1 cellular context compared by ENCODE assay signal in genomic region chr19:55491546-55492360, GRCh38.
TF ChIP-seq lines count a peak whose summit lies in the region.

No MANE protein-coding gene starts in this region.

TF ChIP-seq in GM23338, 12 proteins besides CTCF, POLR2A, EP300 and RAD21 (continued from another document):
- TF ChIP-seq ZNF462 (CRISPR knock-in tag; IDR thresholded peaks at IDR 0.05) (no peak), JUNB (IDR thresholded peaks at IDR 0.05; ENCODE audit: unreplicated experiment) (no peak), STAT1 (IDR thresholded peaks at IDR 0.05; ENCODE audit: unreplicated experiment) (no peak), ZNF331 (CRISPR knock-in tag; IDR thresholded peaks at IDR 0.05; ENCODE audit: low read depth) (no peak), EZH2phosphoT487 (IDR thresholded peaks at IDR 0.05; ENCODE audit: unreplicated experiment) (no peak), REST (IDR thresholded peaks at IDR 0.05; ENCODE audit: unreplicated experiment) (no peak), POLR2AphosphoS5 (IDR thresholded peaks at IDR 0.05; ENCODE audit: low read depth) (no peak), ETS1 (IDR thresholded peaks at IDR 0.05) (no peak), CREB1 (CRISPR knock-in tag; IDR thresholded peaks at IDR 0.05; ENCODE audit: low read depth) (no peak), ZNF114 (CRISPR knock-in tag; IDR thresholded peaks at IDR 0.05) (no peak)
